Comparison of ENCODE assay signal across 8 cellular contexts in the genomic region with DNA sequence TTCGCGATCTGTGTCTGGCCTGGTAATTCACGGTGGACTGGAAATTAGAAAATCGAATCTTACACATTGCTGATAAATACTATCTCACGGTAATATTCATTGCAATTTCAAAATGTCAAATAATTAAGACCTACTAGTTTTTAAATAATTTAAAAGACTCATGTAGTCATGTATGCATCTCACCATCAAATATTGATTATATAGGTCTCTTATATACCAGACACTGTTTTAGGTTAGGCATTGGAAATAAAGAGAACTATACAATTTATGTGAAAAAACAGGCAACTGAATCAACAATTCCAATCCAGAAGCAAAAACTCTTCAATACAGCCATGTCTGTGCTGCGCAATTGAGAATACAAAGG. TPM values are rescaled to one million over a fixed set of nuclear protein-coding genes. Genes with fewer than 3 reads are reported as not detected.
DNase-seq lines count a peak whose midpoint lies in the region; ATAC-seq, FAIRE-seq and TF ChIP-seq lines count a peak whose summit lies in the region.

No MANE protein-coding gene starts in this region.

- dilution Hi-C loops in keratinocyte (cut with MboI; ENCODE audit: extremely low pct_ligation_motif_present, low sequenced_read_pairs): no loop called here

- TF ChIP-seq CTCF in WTC11 (IDR thresholded peaks at IDR 0.05): no peak
- no peak for TF ChIP-seq CTCF in keratinocyte (optimal IDR thresholded peaks at IDR 0.05 in 1 of 3, IDR thresholded peaks at IDR 0.05 in 1 of 3, conservative IDR thresholded peaks at IDR 0.05 in 1 of 3; ENCODE audit: extremely low read depth in 1 of 3, insufficient read depth in 2 of 3, low read length in 3 of 3)
- TF ChIP-seq CTCF in spleen (IDR thresholded peaks at IDR 0.05 in 8 of 11, conservative IDR thresholded peaks at IDR 0.05 in 3 of 11): peak in 3 of 11 experiments; percentile 0 to 52 (median 20)

- no peak overlapping the region for H3K27ac Mint-ChIP-seq in activated CD4-positive, alpha-beta T cell treated with anti-CD3 and anti-CD28 coated beads, Interleukin-2, amount 10 ng/mL, durations not matched to agents 7 days and 5 days
- H3K27ac Mint-ChIP-seq in WTC11: no peak overlapping the region

- H3K4me1 Mint-ChIP-seq in activated CD4-positive, alpha-beta T cell treated with anti-CD3 and anti-CD28 coated beads, Interleukin-2, amount 10 ng/mL, durations not matched to agents 7 days and 5 days: peaks cover 7% of the 10 kb centered on the region
- peaks cover 21% of the 10 kb centered on the region for H3K4me1 Mint-ChIP-seq in WTC11

- H2AFZ ChIP-seq in keratinocyte (ENCODE audit: control insufficient read depth, low read length): no peak overlapping the region

- DNase-seq in activated CD4-positive, alpha-beta T cell treated with anti-CD3 and anti-CD28 coated beads, Interleukin-2, amount 10 ng/mL, durations not matched to agents 7 days and 5 days: no peak
- no peak for DNase-seq in activated CD4-positive, alpha-beta T cell treated with anti-CD3 and anti-CD28 coated beads, Interleukin-2, amount 50 U/mL, for 4 hours
- no peak for DNase-seq in WTC11 (ENCODE audit: low spot score)
- no peak for DNase-seq in keratinocyte (ENCODE audit: low read depth, low spot score)
- no peak for DNase-seq in spleen
- DNase-seq in central memory CD4-positive, alpha-beta T cell: no peak

- H3K79me2 ChIP-seq in keratinocyte (ENCODE audit: control insufficient read depth, insufficient read depth, low read length): no peaks in the 10 kb centered on the region

- ATAC-seq in WTC11 (no peak), HG03521 (IDR thresholded peaks at IDR 0.05; ENCODE audit: unreplicated experiment) (no peak), GM18867 (IDR thresholded peaks at IDR 0.05; ENCODE audit: unreplicated experiment) (no peak)

- H3K9ac ChIP-seq in keratinocyte (ENCODE audit: control insufficient read depth, extremely low read depth, insufficient read depth, low read length): no peak overlapping the region

- H3K9me3 Mint-ChIP-seq in activated CD4-positive, alpha-beta T cell treated with anti-CD3 and anti-CD28 coated beads, Interleukin-2, amount 10 ng/mL, durations not matched to agents 7 days and 5 days: no peaks in the 10 kb centered on the region
- peaks cover 30% of the 10 kb centered on the region for H3K9me3 Mint-ChIP-seq in WTC11

- H3K36me3 ChIP-seq in keratinocyte (ENCODE audit: control insufficient read depth in 2 of 2, extremely low read depth in 1 of 2, insufficient read depth in 2 of 2, low read length in 2 of 2) (no peaks in the 10 kb centered on the region), spleen (no peaks in the 10 kb centered on the region)

- H3K27ac ChIP-seq in keratinocyte (ENCODE audit: control insufficient read depth, insufficient read depth, low read length) (no peak overlapping the region), spleen (no peak overlapping the region)

- no peaks in the 10 kb centered on the region for H3K36me3 Mint-ChIP-seq in activated CD4-positive, alpha-beta T cell treated with anti-CD3 and anti-CD28 coated beads, Interleukin-2, amount 10 ng/mL, durations not matched to agents 7 days and 5 days (ENCODE audit: low read depth)
- peaks cover 6% of the 10 kb centered on the region; the same call in 1 of the 2 replicates for H3K36me3 Mint-ChIP-seq in WTC11

- H3K9me1 ChIP-seq in keratinocyte (ENCODE audit: control insufficient read depth, extremely low read depth, insufficient read depth, low read length): no peaks in the 10 kb centered on the region

- CTCF ChIA-PET in activated CD4-positive, alpha-beta T cell treated with anti-CD3 and anti-CD28 coated beads, Interleukin-2, amount 10 ng/mL, durations not matched to agents 7 days and 5 days (lab: Charles Lee): interaction anchor here (1.1 to 2.7 kb wide), 7 partner anchors 10 to 489 kb away, joined by 4 to 19 read pairs (median 5); no protein-coding TSS in a partner anchor
- CTCF ChIA-PET in WTC11 (lab: Charles Lee): interaction anchor here (0.7 to 3.9 kb wide), 35 partner anchors 16 to 1090 kb away, joined by 3 to 99 read pairs (median 5); no protein-coding TSS in a partner anchor

- H3K9me3 ChIP-seq in keratinocyte (ENCODE audit: control insufficient read depth, low read depth, low read length) (no peaks in the 10 kb centered on the region), spleen (no peaks in the 10 kb centered on the region)

- intact Hi-C loops in spleen (cut with DNase I; ENCODE audit: low total_unique reads): loop anchor here (2.0 kb wide), 1 partner anchor 109 kb away; no protein-coding TSS in a partner anchor

- no peaks in the 10 kb centered on the region for H4K20me1 ChIP-seq in keratinocyte (ENCODE audit: control insufficient read depth, extremely low read depth, insufficient read depth, low read length)

- H3K4me1 ChIP-seq in keratinocyte (ENCODE audit: control insufficient read depth, extremely low read depth, insufficient read depth, low read length): peaks cover 5% of the 10 kb centered on the region
- peaks cover 6 to 17% (median 10%) of the 10 kb centered on the region in 6 donors for H3K4me1 ChIP-seq in spleen

- no peak for TF ChIP-seq POLR2A in spleen (IDR thresholded peaks at IDR 0.05)

- H3K27me3 Mint-ChIP-seq in activated CD4-positive, alpha-beta T cell treated with anti-CD3 and anti-CD28 coated beads, Interleukin-2, amount 10 ng/mL, durations not matched to agents 7 days and 5 days: no peaks in the 10 kb centered on the region
- peaks cover 24% of the 10 kb centered on the region for H3K27me3 Mint-ChIP-seq in WTC11 (ENCODE audit: low read depth)

- H3K4me3 Mint-ChIP-seq in activated CD4-positive, alpha-beta T cell treated with anti-CD3 and anti-CD28 coated beads, Interleukin-2, amount 10 ng/mL, durations not matched to agents 7 days and 5 days: peak overlapping the region; percentile 65
- H3K4me3 Mint-ChIP-seq in WTC11: peak overlapping the region; percentile 82

- peaks cover 3% of the 10 kb centered on the region for H3K27me3 ChIP-seq in keratinocyte (ENCODE audit: control insufficient read depth, extremely low read depth, insufficient read depth, low read length)
- H3K27me3 ChIP-seq in spleen (replicated peaks in 1 of 7): peaks cover 0 to 20% (median 0%) of the 10 kb centered on the region in 7 donors

- POLR2A ChIA-PET in activated CD4-positive, alpha-beta T cell treated with anti-CD3 and anti-CD28 coated beads, Interleukin-2, amount 10 ng/mL, durations not matched to agents 7 days and 5 days (lab: Charles Lee): interaction anchor here (1.0 kb wide), 1 partner anchor 108 kb away, joined by 3 read pairs; no protein-coding TSS in a partner anchor
- POLR2A ChIA-PET in WTC11 (lab: Charles Lee): interaction anchor here (1.0 kb wide), 2 partner anchors 54 to 78 kb away, joined by 3 to 4 read pairs; no protein-coding TSS in a partner anchor

- WGBS in spleen, 5 donors: 15 to 17% (median 17%) methylated on average over 6 of the region's 6 CpGs

- FAIRE-seq in keratinocyte (lab: Jason Lieb, UNC): no peak

- peak overlapping the region in 1 of 3 experiments; percentile 33 for H3K4me3 ChIP-seq in keratinocyte (ENCODE audit: control insufficient read depth in 2 of 3, extremely low read depth in 1 of 3, insufficient read depth in 2 of 3, low read depth in 1 of 3, low read length in 3 of 3)
- peak overlapping the region in 5 of 8 donors; percentile 32 to 62 (median 37) for H3K4me3 ChIP-seq in spleen

- H3K4me2 ChIP-seq in keratinocyte (ENCODE audit: control insufficient read depth, extremely low read depth, insufficient read depth, low read depth, low read length): peak overlapping the region; percentile 85

TF ChIP-seq in WTC11, 78 proteins besides CTCF, POLR2A, EP300 and RAD21 (continues in another document):
- no peak for TF ChIP-seq GABPB1 (CRISPR knock-in tag; IDR thresholded peaks at IDR 0.05)
- TF ChIP-seq ZBTB21 (CRISPR knock-in tag; IDR thresholded peaks at IDR 0.05; ENCODE audit: borderline replicate concordance): no peak
- TF ChIP-seq FOXP1 (CRISPR knock-in tag; IDR thresholded peaks at IDR 0.05; ENCODE audit: borderline replicate concordance): no peak
- no peak for TF ChIP-seq SMAD3 (CRISPR knock-in tag; IDR thresholded peaks at IDR 0.05; ENCODE audit: borderline replicate concordance)

RNA-seq across cellular contexts. Expression of gene PIRT, which starts 7.5 kb away (rescaled TPM):
- not detected for total RNA-seq in activated CD4-positive, alpha-beta T cell treated with anti-CD3 and anti-CD28 coated beads, Interleukin-2, amount 10 ng/mL, durations not matched to agents 7 days and 5 days
- total RNA-seq in WTC11 (2021) (not detected in 3 replicates), spleen (not detected)
- polyA plus RNA-seq in keratinocyte (not detected in 3 replicates), spleen (under 1 TPM in 1 of 3 donors, not detected in 2; 0.02 TPM)
- polyA plus RNA-seq in keratinocyte (2011; ENCODE audit: low read depth): not detected
- polyA plus RNA-seq in keratinocyte (2011; cell fraction: cytosol; rRNA removed): not detected in 2 replicates
- polyA plus RNA-seq in keratinocyte (2011; cell fraction: nucleus; rRNA removed): not detected in 2 replicates
- polyA plus RNA-seq in keratinocyte (2012; ENCODE audit: low replicate concordance): not detected in 2 replicates
- not detected in 3 replicates for polyA minus RNA-seq in keratinocyte
- polyA minus RNA-seq in keratinocyte (2011; cell fraction: cytosol; rRNA and poly(A)+ RNA removed): not detected
- polyA minus RNA-seq in keratinocyte (2011; cell fraction: nucleus; rRNA and poly(A)+ RNA removed): not detected in 2 replicates

RNA-seq across cellular contexts. Expression of gene TMEM238L, which starts 41.5 kb away (rescaled TPM):
- total RNA-seq in activated CD4-positive, alpha-beta T cell treated with anti-CD3 and anti-CD28 coated beads, Interleukin-2, amount 10 ng/mL, durations not matched to agents 7 days and 5 days: not detected
- total RNA-seq in WTC11 (2021) (not detected in 3 replicates), spleen (not detected)
- polyA plus RNA-seq in keratinocyte (0.26 TPM in 1 of 3 replicates, not detected in the others), spleen (not detected)
- polyA plus RNA-seq in keratinocyte (2011; ENCODE audit: low read depth): not detected
- 0.25 and 0.41 TPM in 2 replicates for polyA plus RNA-seq in keratinocyte (2011; cell fraction: cytosol; rRNA removed)
- 1.0 and 1.1 TPM in 2 replicates for polyA plus RNA-seq in keratinocyte (2011; cell fraction: nucleus; rRNA removed)
- 0.55 TPM in 1 of 2 replicates, not detected in the other for polyA plus RNA-seq in keratinocyte (2012; ENCODE audit: low replicate concordance)
- polyA minus RNA-seq in keratinocyte: 0.10 to 0.64 TPM in 2 of 3 replicates, not detected in the other
- polyA minus RNA-seq in keratinocyte (2011; cell fraction: cytosol; rRNA and poly(A)+ RNA removed): not detected
- polyA minus RNA-seq in keratinocyte (2011; cell fraction: nucleus; rRNA and poly(A)+ RNA removed): 0.42 and 0.78 TPM in 2 replicates
